ENCODE assay signal across 18 cellular contexts in genomic region chr1:6102227-6102845, GRCh38. TPM values are rescaled to one million over a fixed set of nuclear protein-coding genes. Genes with fewer than 3 reads are reported as not detected.
DNase-seq lines count a peak whose midpoint lies in the region; ATAC-seq and TF ChIP-seq lines count a peak whose summit lies in the region.
"Had no signal": no experiment of that assay in that cellular context is flagged by ENCODE, and none has a peak within 500 bp of the region (broad histone marks: within the 10 kb centered on the region; RNA-seq: fewer than 3 reads in every experiment).

No MANE protein-coding gene starts in this region.

- DNase-seq in activated naive CD4-positive, alpha-beta T cell treated with anti-CD3 and anti-CD28 coated beads, Interleukin-2, amount 10 ng/mL, durations not matched to agents 7 days and 5 days: no peak
- DNase-seq in activated naive CD4-positive, alpha-beta T cell (lab: John Stamatoyannopoulos, UW): no peak
- DNase-seq in H9: no peak
- DNase-seq in glutamatergic neuron: peak; percentile 11
- no peak for DNase-seq in stimulated activated effector memory CD8-positive, alpha-beta T cell treated with anti-CD3 and anti-CD28 coated beads, Interleukin-12 subunit alpha, Interleukin-12 subunit beta, amount 100 ng/mL, for 72 hours (ENCODE audit: low spot score in 2 of 2)
- DNase-seq in occipital lobe (lab: John Stamatoyannopoulos, UW): no peak
- DNase-seq: DMS79, MV-4-11, NCI-H1417, NCI-H187, NCI-H2107, NCI-H510A treated with DMSO at 0.1 percent for 48 hours, NCI-H774, SJCRH30 had no signal

- no peak overlapping the region for H3K4me2 ChIP-seq in H9 (ENCODE audit: insufficient read depth, insufficient read length, low read length)
- H3K4me2 ChIP-seq: A549, KMS-11 had no signal

- H4K20me1 ChIP-seq in H9 (ENCODE audit: control insufficient read depth, insufficient read depth, insufficient read length): peaks cover 3% of the 10 kb centered on the region

- no peak overlapping the region for H2BK12ac ChIP-seq in H9 (ENCODE audit: insufficient read length, low read depth, low read length)

- H3K4me1 ChIP-seq in H9 (ENCODE audit: insufficient read depth, low read length): no peaks in the 10 kb centered on the region
- H3K4me1 ChIP-seq: A549, SJCRH30 had no signal

- WGBS in H9 (ENCODE audit: extremely low coverage, insufficient read length, low lambda C conversion rate): no CpG with 5 or more reads among the region's 21 CpGs

- H3K9me3 ChIP-seq in H9 (ENCODE audit: control insufficient read depth, low read depth, low read length): no peaks in the 10 kb centered on the region
- H3K9me3 ChIP-seq: A549, SJCRH30 had no signal

- H3K27ac Mint-ChIP-seq in activated naive CD4-positive, alpha-beta T cell treated with anti-CD3 and anti-CD28 coated beads, Interleukin-2, amount 10 ng/mL, durations not matched to agents 7 days and 5 days: peak overlapping the region; percentile 49
- H3K27ac Mint-ChIP-seq in H9 (no peak overlapping the region), glutamatergic neuron (ENCODE audit: unreplicated experiment) (no peak overlapping the region)
- H3K27ac Mint-ChIP-seq in stimulated activated effector memory CD8-positive, alpha-beta T cell treated with anti-CD3 and anti-CD28 coated beads, Interleukin-12 subunit alpha, Interleukin-12 subunit beta, amount 100 ng/mL, for 72 hours: peak overlapping the region; percentile 87
- H3K27ac Mint-ChIP-seq: CD8-positive, alpha-beta memory T cell had no signal

- H3K23ac ChIP-seq in H9 (ENCODE audit: insufficient read length, low read depth, low read length): no peak overlapping the region

- H2BK120ac ChIP-seq in H9 (ENCODE audit: low read depth, low read length, poor library complexity, severe bottlenecking): no peak overlapping the region

- no peak overlapping the region for H4K91ac ChIP-seq in H9 (ENCODE audit: insufficient read length, low read depth, low read length)

- no peak overlapping the region for H3K4me3 Mint-ChIP-seq in activated naive CD4-positive, alpha-beta T cell treated with anti-CD3 and anti-CD28 coated beads, Interleukin-2, amount 10 ng/mL, durations not matched to agents 7 days and 5 days
- H3K4me3 Mint-ChIP-seq in H9: no peak overlapping the region
- no peak overlapping the region for H3K4me3 Mint-ChIP-seq in glutamatergic neuron (ENCODE audit: unreplicated experiment)
- no peak overlapping the region for H3K4me3 Mint-ChIP-seq in stimulated activated effector memory CD8-positive, alpha-beta T cell treated with anti-CD3 and anti-CD28 coated beads, Interleukin-12 subunit alpha, Interleukin-12 subunit beta, amount 100 ng/mL, for 72 hours
- H3K4me3 Mint-ChIP-seq: CD8-positive, alpha-beta memory T cell had no signal

- no peaks in the 10 kb centered on the region for H3K79me1 ChIP-seq in H9 (ENCODE audit: insufficient read depth, low read depth, low read length, poor library complexity, severe bottlenecking)

- H3K18ac ChIP-seq in H9 (ENCODE audit: insufficient read length, low read depth, low read length): no peak overlapping the region

- H3T11ph ChIP-seq in H9 (ENCODE audit: low read length): no peak overlapping the region

- H3K79me2 ChIP-seq in H9 (ENCODE audit: insufficient read depth, low read length): no peaks in the 10 kb centered on the region

- no peaks in the 10 kb centered on the region for H3K4me1 Mint-ChIP-seq in activated naive CD4-positive, alpha-beta T cell treated with anti-CD3 and anti-CD28 coated beads, Interleukin-2, amount 10 ng/mL, durations not matched to agents 7 days and 5 days
- H3K4me1 Mint-ChIP-seq in H9 (peaks cover 0 to 8% of the 10 kb centered on the region in 2 experiments; a peak in 2 of 4 replicates), glutamatergic neuron (ENCODE audit: low read depth, unreplicated experiment) (peaks cover 11% of the 10 kb centered on the region)
- H3K4me1 Mint-ChIP-seq in stimulated activated effector memory CD8-positive, alpha-beta T cell treated with anti-CD3 and anti-CD28 coated beads, Interleukin-12 subunit alpha, Interleukin-12 subunit beta, amount 100 ng/mL, for 72 hours: peaks cover 13% of the 10 kb centered on the region

- H4K8ac ChIP-seq in H9 (replicated peaks; ENCODE audit: insufficient read length, low read depth, low read length): no peak overlapping the region

- no peak overlapping the region for H2AK5ac ChIP-seq in H9 (ENCODE audit: insufficient read length, low read length)

- H2BK15ac ChIP-seq in H9 (ENCODE audit: low read depth, low read length): no peak overlapping the region

- H3K14ac ChIP-seq in H9 (ENCODE audit: insufficient read depth, low read length): peak overlapping the region; percentile 39; the same call in 1 of the 2 replicates

- H2AFZ ChIP-seq in H9 (ENCODE audit: low read length): no peak overlapping the region

- no peak overlapping the region for H3K4ac ChIP-seq in H9 (ENCODE audit: low read depth, low read length)

- no peak overlapping the region for H3K56ac ChIP-seq in H9 (ENCODE audit: insufficient read length, low read depth, low read length)

- no peaks in the 10 kb centered on the region for H3K27me3 ChIP-seq in H9 (ENCODE audit: insufficient read depth, low read length)

- H2BK20ac ChIP-seq in H9 (ENCODE audit: low read depth, low read length, poor library complexity, severe bottlenecking): no peak overlapping the region

- peaks cover 17% of the 10 kb centered on the region for H3K27me3 Mint-ChIP-seq in activated naive CD4-positive, alpha-beta T cell treated with anti-CD3 and anti-CD28 coated beads, Interleukin-2, amount 10 ng/mL, durations not matched to agents 7 days and 5 days
- no peaks in the 10 kb centered on the region; the same call in 1 of the 2 replicates for H3K27me3 Mint-ChIP-seq in H9 (ENCODE audit: low read depth)
- H3K27me3 Mint-ChIP-seq in glutamatergic neuron (ENCODE audit: unreplicated experiment): peaks cover 6% of the 10 kb centered on the region

- H2BK5ac ChIP-seq in H9 (ENCODE audit: insufficient read length, low read length): no peak overlapping the region

- TF ChIP-seq CTCF in H9 (conservative IDR thresholded peaks at IDR 0.05): no peak
- no peak for TF ChIP-seq CTCF in glutamatergic neuron (IDR thresholded peaks at IDR 0.05; ENCODE audit: partially characterized antibody, unreplicated experiment)

- H3K9ac ChIP-seq in H9 (ENCODE audit: extremely low read depth, insufficient read length, low read length): no peak overlapping the region
- H3K9ac ChIP-seq: KMS-11 had no signal

- H3K36me3 Mint-ChIP-seq in activated naive CD4-positive, alpha-beta T cell treated with anti-CD3 and anti-CD28 coated beads, Interleukin-2, amount 10 ng/mL, durations not matched to agents 7 days and 5 days: peaks cover 18% of the 10 kb centered on the region
- no peaks in the 10 kb centered on the region; a peak in 1 of 7 replicates for H3K36me3 Mint-ChIP-seq in H9 (ENCODE audit: insufficient read depth in 1 of 3, low read depth in 3 of 3)
- H3K36me3 Mint-ChIP-seq in glutamatergic neuron (ENCODE audit: unreplicated experiment): no peaks in the 10 kb centered on the region
- H3K36me3 Mint-ChIP-seq in stimulated activated effector memory CD8-positive, alpha-beta T cell treated with anti-CD3 and anti-CD28 coated beads, Interleukin-12 subunit alpha, Interleukin-12 subunit beta, amount 100 ng/mL, for 72 hours: peaks cover 66% of the 10 kb centered on the region

- no peak overlapping the region for H3K27ac ChIP-seq in H9 (ENCODE audit: insufficient read length, low read depth, low read length)
- H3K27ac ChIP-seq: A549, KMS-11, SJCRH30 had no signal

- no peaks in the 10 kb centered on the region for H3K23me2 ChIP-seq in H9 (ENCODE audit: insufficient read length, low read depth, low read length, poor library complexity, severe bottlenecking)

- CTCF ChIA-PET in activated naive CD4-positive, alpha-beta T cell treated with anti-CD3 and anti-CD28 coated beads, Interleukin-2, amount 10 ng/mL, durations not matched to agents 7 days and 5 days (lab: Charles Lee): no interaction called here

- no peak for ATAC-seq in stimulated activated effector memory CD8-positive, alpha-beta T cell treated with anti-CD3 and anti-CD28 coated beads, Interleukin-12 subunit alpha, Interleukin-12 subunit beta, amount 100 ng/mL, for 72 hours
- ATAC-seq in HG02885 (IDR thresholded peaks at IDR 0.05; ENCODE audit: poor library complexity, unreplicated experiment): no peak
- ATAC-seq: A549 had no signal

- H4K5ac ChIP-seq in H9 (ENCODE audit: insufficient read length, low read depth, low read length): no peak overlapping the region

- peaks cover under 1% of the 10 kb centered on the region for H3K9me3 Mint-ChIP-seq in activated naive CD4-positive, alpha-beta T cell treated with anti-CD3 and anti-CD28 coated beads, Interleukin-2, amount 10 ng/mL, durations not matched to agents 7 days and 5 days
- H3K9me3 Mint-ChIP-seq in H9 (peaks cover 0 to 2% of the 10 kb centered on the region in 2 experiments; a peak in 3 of 5 replicates), glutamatergic neuron (ENCODE audit: unreplicated experiment) (peaks cover 8% of the 10 kb centered on the region)
- H3K9me3 Mint-ChIP-seq in stimulated activated effector memory CD8-positive, alpha-beta T cell treated with anti-CD3 and anti-CD28 coated beads, Interleukin-12 subunit alpha, Interleukin-12 subunit beta, amount 100 ng/mL, for 72 hours: no peaks in the 10 kb centered on the region
- H3K9me3 Mint-ChIP-seq: CD8-positive, alpha-beta memory T cell had no signal

RNA-seq across cellular contexts. Expression of gene KCNAB2, which starts 56.6 kb away (rescaled TPM):
- 7.8 and 8.3 TPM in 2 replicates for total RNA-seq in H9 (2021)
- total RNA-seq in glutamatergic neuron (ENCODE audit: unreplicated experiment): 20.4 TPM
- 5.1 TPM for total RNA-seq in occipital lobe

Comparison
In these comparisons a context has a peak if more than half of its experiments do, and no peak if none do; other contexts are left out.
1. H3K27ac Mint-ChIP-seq: peak in activated naive CD4-positive, alpha-beta T cell treated with anti-CD3 and anti-CD28 coated beads, Interleukin-2, amount 10 ng/mL, durations not matched to agents 7 days and 5 days (single experiment) and stimulated activated effector memory CD8-positive, alpha-beta T cell treated with anti-CD3 and anti-CD28 coated beads, Interleukin-12 subunit alpha, Interleukin-12 subunit beta, amount 100 ng/mL, for 72 hours (single experiment); none in H9 (0 of 3) and glutamatergic neuron (single experiment).